3 cellular contexts compared by ENCODE assay signal in the genomic region with DNA sequence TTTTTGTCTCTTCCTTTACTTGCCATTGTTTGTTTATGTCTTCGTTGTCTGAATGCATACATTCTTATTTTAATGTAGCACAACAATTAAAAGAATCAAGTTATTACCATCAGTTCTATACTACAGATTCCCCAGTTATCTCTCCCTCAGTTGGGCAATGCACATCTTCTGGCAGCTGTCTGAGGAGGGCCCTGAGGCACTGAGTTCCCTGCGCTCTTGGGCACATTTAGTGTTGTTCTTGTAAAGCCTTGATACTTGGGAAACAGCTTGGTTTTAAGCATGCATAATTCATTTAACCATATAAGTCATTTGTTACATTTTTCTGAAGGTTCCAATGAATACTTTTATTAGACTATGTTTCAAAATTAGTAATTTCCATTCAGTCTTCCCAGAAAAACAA.
"Had no signal": no experiment of that assay in that cellular context is flagged by ENCODE, and none has a peak within 500 bp of the region (broad histone marks: within the 10 kb centered on the region; RNA-seq: fewer than 3 reads in every experiment).

No MANE protein-coding gene starts in this region.

- ATAC-seq: GM12878 had no signal

- H3K4me3 ChIP-seq: GM12878 had no signal

- DNase-seq: GDM1, GF-D8 had no signal
